ENCODE assay signal across 16 cellular contexts in genomic region chr10:67076175-67076574, GRCh38.
"Had no signal": no experiment of that assay in that cellular context is flagged by ENCODE, and none has a peak within 500 bp of the region (broad histone marks: within the 10 kb centered on the region; RNA-seq: fewer than 3 reads in every experiment).

No MANE protein-coding gene starts in this region.

- H3K4me3 ChIP-seq: esophagus muscularis mucosa, psoas muscle, sigmoid colon had no signal

- DNase-seq: activated CD4-positive, alpha-beta T cell treated with anti-CD3 and anti-CD28 coated beads for 4 hours; activated CD8-positive, alpha-beta memory T cell treated with anti-CD3 and anti-CD28 coated beads, Interleukin-2, amount 50 U/mL, for 48 hours; activated CD8-positive, alpha-beta T cell treated with anti-CD3 and anti-CD28 coated beads for 36 hours; activated naive CD4-positive, alpha-beta T cell treated with Interleukin-2 at 50 U/mL for 16 hours; brain microvascular endothelial cell; foreskin fibroblast; head of caudate nucleus; psoas muscle; sigmoid colon; stimulated activated CD4-positive, alpha-beta T cell treated with anti-CD3 and anti-CD28 coated beads, Interleukin-12 subunit alpha, Interleukin-12 subunit beta, amount 100 ng/mL, for 4 hours; stimulated activated naive CD4-positive, alpha-beta T cell; T-helper 1 cell; WERI-Rb-1 had no signal

- H3K27ac Mint-ChIP-seq: activated CD8-positive, alpha-beta T cell treated with anti-CD3 and anti-CD28 coated beads for 36 hours; type B pancreatic cell had no signal

- H3K4me3 Mint-ChIP-seq: activated CD8-positive, alpha-beta T cell treated with anti-CD3 and anti-CD28 coated beads for 36 hours; nephron; type B pancreatic cell had no signal

- H3K9me3 Mint-ChIP-seq: nephron, type B pancreatic cell had no signal

- H3K36me3 ChIP-seq: brain microvascular endothelial cell, esophagus muscularis mucosa, sigmoid colon, WERI-Rb-1 had no signal

- H3K36me3 Mint-ChIP-seq: type B pancreatic cell had no signal

- ATAC-seq: activated CD8-positive, alpha-beta T cell treated with anti-CD3 and anti-CD28 coated beads for 36 hours had no signal

- H3K9me3 ChIP-seq: esophagus muscularis mucosa, psoas muscle, sigmoid colon had no signal

- H3K27me3 Mint-ChIP-seq: activated CD8-positive, alpha-beta T cell treated with anti-CD3 and anti-CD28 coated beads for 36 hours; type B pancreatic cell had no signal

- H3K27ac ChIP-seq: brain microvascular endothelial cell, esophagus muscularis mucosa, psoas muscle, sigmoid colon, WERI-Rb-1 had no signal

- H3K27me3 ChIP-seq: brain microvascular endothelial cell, esophagus muscularis mucosa, sigmoid colon had no signal

- H3K4me1 ChIP-seq: sigmoid colon had no signal

- H3K4me1 Mint-ChIP-seq: nephron had no signal
